In genomic region chr21:35491920-35492678, GRCh38 we compare ENCODE assay signal across 27 cellular contexts.
DNase-seq lines count a peak whose midpoint lies in the region; ATAC-seq and TF ChIP-seq lines count a peak whose summit lies in the region.
"Had no signal": no experiment of that assay in that cellular context is flagged by ENCODE, and none has a peak within 500 bp of the region (broad histone marks: within the 10 kb centered on the region; RNA-seq: fewer than 3 reads in every experiment).

No MANE protein-coding gene starts in this region.

- no peak for TF ChIP-seq POLR2A in heart left ventricle (IDR thresholded peaks at IDR 0.05)

- intact Hi-C loops in heart left ventricle (cut with DNase I) (no loop called here), left ventricle myocardium inferior (cut with micrococcal nuclease) (no loop called here), left ventricle myocardium superior (cut with micrococcal nuclease) (no loop called here), upper lobe of right lung (cut with DNase I) (no loop called here)

- ATAC-seq in heart left ventricle (peak; percentile 28 to 74 (median 66)), left ventricle myocardium superior (peak; percentile 41), upper lobe of right lung (peak; percentile 61), HG03039 (IDR thresholded peaks at IDR 0.05; ENCODE audit: unreplicated experiment) (no peak)
- ATAC-seq: activated CD4-positive, alpha-beta T cell treated with anti-CD3 and anti-CD28 coated beads for 36 hours; activated T-cell treated with anti-CD3 and anti-CD28 coated beads, Interleukin-2, amount 50 U/mL, for 72 hours; foreskin keratinocyte had no signal

- WGBS in heart left ventricle, 4 donors: 73 to 77% (median 74%) methylated on average over 6 of the region's 6 CpGs

- H3K4me1 ChIP-seq in heart left ventricle (peaks cover 0 to 18% (median 0%) of the 10 kb centered on the region in 12 donors), left ventricle myocardium inferior (no peaks in the 10 kb centered on the region), upper lobe of right lung (no peaks in the 10 kb centered on the region)
- H3K4me1 ChIP-seq: adrenal gland, HAP-1, parathyroid adenoma, sigmoid colon, SJSA1, stomach, transverse colon had no signal

- TF ChIP-seq CTCF in heart left ventricle (IDR thresholded peaks at IDR 0.05) (no peak), left ventricle myocardium inferior (IDR thresholded peaks at IDR 0.05; ENCODE audit: borderline replicate concordance) (no peak), upper lobe of right lung (IDR thresholded peaks at IDR 0.05) (no peak)

- H3K27me3 ChIP-seq in heart left ventricle (no peaks in the 10 kb centered on the region), left ventricle myocardium inferior (ENCODE audit: low read depth) (peaks cover 29% of the 10 kb centered on the region), upper lobe of right lung (no peaks in the 10 kb centered on the region)
- H3K27me3 ChIP-seq: adrenal gland, foreskin keratinocyte, hepatocyte, sigmoid colon, SJSA1, stomach, transverse colon had no signal

- DNase-seq in heart left ventricle (no peak), left ventricle myocardium inferior (no peak), NOMO-1 treated with DMSO at 0.1 percent for 48 hours (lab: John Stamatoyannopoulos, UW; ENCODE audit: unreplicated experiment) (peak; percentile 54), left ventricle myocardium superior (no peak), upper lobe of right lung (no peak), kidney tubule cell (ENCODE audit: low spot score) (no peak), occipital lobe (lab: John Stamatoyannopoulos, UW) (no peak)
- DNase-seq: activated CD4-positive, alpha-beta T cell treated with anti-CD3 and anti-CD28 coated beads for 36 hours; activated naive CD4-positive, alpha-beta T cell treated with Interleukin-2 at 50 U/mL for 16 hours; activated T-cell treated with anti-CD3 and anti-CD28 coated beads, Interleukin-2, amount 50 U/mL, for 72 hours; effector CD4-positive, alpha-beta T cell; erythroblast; foreskin keratinocyte; NCI-H1417; NCI-H2107; NCI-H446; NCI-H82; PC-9; sigmoid colon; stomach; transverse colon had no signal

- H3K4me3 ChIP-seq in heart left ventricle (no peak overlapping the region), left ventricle myocardium inferior (no peak overlapping the region), upper lobe of right lung (no peak overlapping the region)
- H3K4me3 ChIP-seq: adrenal gland, HAP-1, hepatocyte, PC-9, sigmoid colon, SJSA1, stomach, transverse colon had no signal

- H3K9me3 ChIP-seq in heart left ventricle (no peaks in the 10 kb centered on the region), left ventricle myocardium inferior (replicated peaks) (no peaks in the 10 kb centered on the region), upper lobe of right lung (no peaks in the 10 kb centered on the region)
- H3K9me3 ChIP-seq: adrenal gland, HAP-1, SJSA1, stomach, transverse colon had no signal

- H3K36me3 ChIP-seq in heart left ventricle: no peaks in the 10 kb centered on the region
- H3K36me3 ChIP-seq in left ventricle myocardium inferior: no peaks in the 10 kb centered on the region
- no peaks in the 10 kb centered on the region for H3K36me3 ChIP-seq in upper lobe of right lung
- H3K36me3 ChIP-seq: adrenal gland, HAP-1, sigmoid colon, SJSA1, stomach, transverse colon had no signal

- H3K27ac ChIP-seq in heart left ventricle (peak overlapping the region in 3 of 12 donors; percentile 24 to 75 (median 41)), left ventricle myocardium inferior (replicated peaks) (no peak overlapping the region), upper lobe of right lung (no peak overlapping the region)
- H3K27ac ChIP-seq: foreskin keratinocyte, hepatocyte, parathyroid adenoma, PC-9, sigmoid colon, SJSA1, stomach, transverse colon had no signal
